Comparison of ENCODE assay signal across 12 cellular contexts in genomic region chr7:30032310-30033125, GRCh38. TPM values are rescaled to one million over a fixed set of nuclear protein-coding genes. Genes with fewer than 3 reads are reported as not detected.
A peak's percentile ranks its signal among the peaks of the same experiment; 100 is the strongest.
DNase-seq lines count a peak whose midpoint lies in the region; ATAC-seq and TF ChIP-seq lines count a peak whose summit lies in the region.
"Had no signal": no experiment of that assay in that cellular context is flagged by ENCODE, and none has a peak within 500 bp of the region (broad histone marks: within the 10 kb centered on the region; RNA-seq: fewer than 3 reads in every experiment).

No MANE protein-coding gene starts in this region.

- H3K4me3 Mint-ChIP-seq in activated T-cell treated with anti-CD3 and anti-CD28 coated beads, Interleukin-2, amount 50 U/mL, for 24 hours = no peak overlapping the region
- H3K4me3 Mint-ChIP-seq: CD8-positive, alpha-beta T cell had no signal

- no peak overlapping the region for H3K27ac Mint-ChIP-seq in activated T-cell treated with anti-CD3 and anti-CD28 coated beads, Interleukin-2, amount 50 U/mL, for 24 hours
- H3K27ac Mint-ChIP-seq: CD8-positive, alpha-beta T cell had no signal

- H3K36me3 Mint-ChIP-seq in activated T-cell treated with anti-CD3 and anti-CD28 coated beads, Interleukin-2, amount 50 U/mL, for 24 hours (ENCODE audit: low read depth) = peaks cover 8% of the 10 kb centered on the region

- ATAC-seq in mucosa of descending colon (peak; percentile 20), GM19328 (IDR thresholded peaks at IDR 0.05; ENCODE audit: unreplicated experiment) (no peak), HG03039 (IDR thresholded peaks at IDR 0.05; ENCODE audit: unreplicated experiment) (no peak)
- ATAC-seq: CD8-positive, alpha-beta T cell had no signal

- H3K4me1 Mint-ChIP-seq in activated T-cell treated with anti-CD3 and anti-CD28 coated beads, Interleukin-2, amount 50 U/mL, for 24 hours (ENCODE audit: low read depth) = peaks cover 11% of the 10 kb centered on the region

- TF ChIP-seq CTCF in astrocyte of the cerebellum (IDR thresholded peaks at IDR 0.05; ENCODE audit: low read depth, low read length, missing control alignments) (no peak), mucosa of descending colon (IDR thresholded peaks at IDR 0.05) (no peak)

- in situ Hi-C loops in astrocyte of the cerebellum (cut with HindIII; ENCODE audit: low sequenced_read_pairs) = no loop called here

- intact Hi-C loops in mucosa of descending colon (cut with DNase I, micrococcal nuclease) = no loop called here

- H3K9me3 Mint-ChIP-seq in activated T-cell treated with anti-CD3 and anti-CD28 coated beads, Interleukin-2, amount 50 U/mL, for 24 hours = no peaks in the 10 kb centered on the region
- H3K9me3 Mint-ChIP-seq: CD8-positive, alpha-beta T cell had no signal

- H3K4me2 ChIP-seq in BLaER1 = peak overlapping the region; percentile 36

- H3K27me3 ChIP-seq in BLaER1 = no peaks in the 10 kb centered on the region
- H3K27me3 ChIP-seq: transverse colon had no signal

- no peaks in the 10 kb centered on the region for H3K27me3 Mint-ChIP-seq in activated T-cell treated with anti-CD3 and anti-CD28 coated beads, Interleukin-2, amount 50 U/mL, for 24 hours

- peaks cover 58% of the 10 kb centered on the region for H4K20me1 ChIP-seq in BLaER1

- H3K9me3 ChIP-seq in BLaER1 = no peaks in the 10 kb centered on the region
- H3K9me3 ChIP-seq in mucosa of descending colon = no peaks in the 10 kb centered on the region
- H3K9me3 ChIP-seq: transverse colon had no signal

- H3K36me3 ChIP-seq in BLaER1 (peaks cover 16% of the 10 kb centered on the region), mucosa of descending colon (ENCODE audit: low read depth) (no peaks in the 10 kb centered on the region)
- H3K36me3 ChIP-seq: transverse colon had no signal

- no peak overlapping the region for H3K4me3 ChIP-seq in BLaER1
- no peak overlapping the region for H3K4me3 ChIP-seq in astrocyte of the cerebellum (ENCODE audit: low read depth, low read length)
- H3K4me3 ChIP-seq in mucosa of descending colon = no peak overlapping the region
- H3K4me3 ChIP-seq: transverse colon had no signal

- DNase-seq in HS-5 (ENCODE audit: low read depth) (peak; percentile 94), astrocyte of the cerebellum (ENCODE audit: low read depth) (peak; percentile 33), mucosa of descending colon (no peak), globus pallidus (ENCODE audit: low spot score) (no peak)
- DNase-seq in activated T-cell treated with anti-CD3 and anti-CD28 coated beads, Interleukin-2, amount 50 U/mL, for 24 hours = no peak
- DNase-seq: CD8-positive, alpha-beta T cell; effector memory CD4-positive, alpha-beta T cell; T-helper 9 cell; transverse colon had no signal

- H3K27ac ChIP-seq in BLaER1 = no peak overlapping the region

- no peak overlapping the region for H3K9ac ChIP-seq in BLaER1

- H3K4me1 ChIP-seq in BLaER1 (peaks cover 38% of the 10 kb centered on the region), mucosa of descending colon (ENCODE audit: low read depth) (peaks cover 20% of the 10 kb centered on the region)

RNA-seq across cellular contexts. Expression of gene PLEKHA8, which starts 4.3 kb away (rescaled TPM):
- 10 to 100 TPM; 11.7 to 13.0 (median 12.5) TPM for total RNA-seq in mucosa of descending colon

RNA-seq across cellular contexts. Expression of gene FKBP14, which starts 6.0 kb away (rescaled TPM):
- 10 to 100 TPM in 2 of 3 donors, 1 to 10 TPM in 1; 8.9 to 13.4 (median 11.8) TPM for total RNA-seq in mucosa of descending colon

RNA-seq across cellular contexts. Expression of gene SCRN1, which starts 42.9 kb away (rescaled TPM):
- 10 to 100 TPM in 2 of 3 donors, 1 to 10 TPM in 1; 6.4 to 60.2 (median 11.2) TPM for total RNA-seq in mucosa of descending colon

Comparison
In these comparisons a context has a peak if more than half of its experiments do, and no peak if none do; other contexts are left out.
1. DNase-seq: peak in HS-5 (single experiment) and astrocyte of the cerebellum (single experiment); none in mucosa of descending colon (0 of 3), activated T-cell treated with anti-CD3 and anti-CD28 coated beads, Interleukin-2, amount 50 U/mL, for 24 hours (single experiment) and globus pallidus (single experiment).